ENCODE assay signal across 10 cellular contexts in genomic region chr16:3945751-3946603, GRCh38.
DNase-seq lines count a peak whose midpoint lies in the region; ATAC-seq and TF ChIP-seq lines count a peak whose summit lies in the region.
"Had no signal": no experiment of that assay in that cellular context is flagged by ENCODE, and none has a peak within 500 bp of the region (broad histone marks: within the 10 kb centered on the region; RNA-seq: fewer than 3 reads in every experiment).

No MANE protein-coding gene starts in this region.

- peak; percentile 35 for DNase-seq in ELF-1 (ENCODE audit: low read depth, low spot score)
- peak; percentile 10 for DNase-seq in NCI-H82 treated with DMSO at 0.1 percent for 48 hours (lab: John Stamatoyannopoulos, UW; ENCODE audit: unreplicated experiment)
- DNase-seq in esophagus squamous epithelium (lab: John Stamatoyannopoulos, UW), result no peak
- DNase-seq in T-helper 1 cell, result no peak
- no peak for DNase-seq in NCI-H2081 (lab: John Stamatoyannopoulos, UW)
- no peak for DNase-seq in NAMALWA (ENCODE audit: low spot score)

- intact Hi-C loops in esophagus squamous epithelium (cut with DNase I), result no loop called here

- no peak for TF ChIP-seq POLR2A in esophagus squamous epithelium (IDR thresholded peaks at IDR 0.05)

- no peak overlapping the region for H3K9ac ChIP-seq in parathyroid adenoma

- no peaks in the 10 kb centered on the region for H3K36me3 ChIP-seq in esophagus squamous epithelium
- H3K36me3 ChIP-seq in parathyroid adenoma (ENCODE audit: control insufficient read depth, insufficient read depth, low read length), result no peaks in the 10 kb centered on the region

- peak overlapping the region; percentile 41 for H2AFZ ChIP-seq in parathyroid adenoma

- H3K79me2 ChIP-seq in parathyroid adenoma, result no peaks in the 10 kb centered on the region

- peak overlapping the region in 3 of 4 donors; percentile 11 to 33 (median 25) for H3K27ac ChIP-seq in esophagus squamous epithelium
- H3K27ac ChIP-seq in parathyroid adenoma, result no peak overlapping the region
- H3K27ac ChIP-seq: dorsolateral prefrontal cortex, skin epidermis had no signal

- H3K4me1 ChIP-seq in esophagus squamous epithelium (peaks cover 22 to 44% (median 25%) of the 10 kb centered on the region in 3 donors), parathyroid adenoma (peaks cover 7% of the 10 kb centered on the region)

- H3K9me3 ChIP-seq in esophagus squamous epithelium (no peaks in the 10 kb centered on the region), parathyroid adenoma (ENCODE audit: control insufficient read depth, low read length) (no peaks in the 10 kb centered on the region)

- H3K4me2 ChIP-seq in parathyroid adenoma (ENCODE audit: low read length), result no peak overlapping the region

- no peak overlapping the region for H3K4me3 ChIP-seq in esophagus squamous epithelium
- no peak overlapping the region for H3K4me3 ChIP-seq in parathyroid adenoma (ENCODE audit: low read depth, low read length)
- H3K4me3 ChIP-seq: dorsolateral prefrontal cortex, skin epidermis had no signal

- no peaks in the 10 kb centered on the region for H3K27me3 ChIP-seq in esophagus squamous epithelium
- H3K27me3 ChIP-seq in parathyroid adenoma (ENCODE audit: control insufficient read depth, insufficient read depth, low read length), result no peaks in the 10 kb centered on the region

- ATAC-seq in GM19351 (IDR thresholded peaks at IDR 0.05; ENCODE audit: unreplicated experiment), result no peak

- 27 to 31% methylated on average over 11 of the region's 11 CpGs for WGBS in esophagus squamous epithelium, 2 donors

- TF ChIP-seq CTCF in esophagus squamous epithelium (IDR thresholded peaks at IDR 0.05) (no peak), parathyroid adenoma (IDR thresholded peaks at IDR 0.05) (no peak)

Comparison
In these comparisons a context has a peak if more than half of its experiments do, and no peak if none do; other contexts are left out.
1. DNase-seq: peak in ELF-1 (single experiment) and NCI-H82 treated with DMSO at 0.1 percent for 48 hours (single experiment); none in esophagus squamous epithelium (single experiment), T-helper 1 cell (0 of 5), NCI-H2081 (0 of 2) and NAMALWA (single experiment).